In genomic region chr1:24085546-24085945, GRCh38 we compare ENCODE assay signal across 26 cellular contexts. TPM values are rescaled to one million over a fixed set of nuclear protein-coding genes. Genes with fewer than 3 reads are reported as not detected.
DNase-seq lines count a peak whose midpoint lies in the region; ATAC-seq and TF ChIP-seq lines count a peak whose summit lies in the region.
"Had no signal": no experiment of that assay in that cellular context is flagged by ENCODE, and none has a peak within 500 bp of the region (broad histone marks: within the 10 kb centered on the region; RNA-seq: fewer than 3 reads in every experiment).

No MANE protein-coding gene starts in this region.

- no peaks in the 10 kb centered on the region for H3K4me1 Mint-ChIP-seq in activated T-helper 2 cell treated with anti-CD3 and anti-CD28 coated beads, Interferon-gamma antibody, Interleukin-2, Interleukin-4, amounts not matched to agents 10 μg/mL and 5 μg/mL and 100 μg/mL, durations not matched to agents 14 hours and 24 hours and 36 hours (ENCODE audit: low read depth)
- H3K4me1 Mint-ChIP-seq: activated B cell treated with CpG ODN at 0.5 μM for 24 hours; activated CD4-positive, alpha-beta memory T cell treated with anti-CD3 and anti-CD28 coated beads, Interleukin-2, amount 10 ng/mL, durations not matched to agents 7 days and 5 days; brain had no signal

- H3K4me3 ChIP-seq in MG63 (no peak overlapping the region), cardiac fibroblast (replicated peaks in 1 of 2; ENCODE audit: low read depth in 2 of 2, low read length in 2 of 2) (no peak overlapping the region)
- H3K4me3 ChIP-seq: colonic mucosa, skin epidermis, uterus had no signal

- no peaks in the 10 kb centered on the region for H3K27me3 ChIP-seq in MG63
- H3K27me3 ChIP-seq: colonic mucosa, uterus had no signal

- intact Hi-C loops in activated T-helper 2 cell treated with anti-CD3 and anti-CD28 coated beads, Interferon-gamma antibody, Interleukin-2, Interleukin-4, amounts not matched to agents 10 μg/mL and 5 μg/mL and 100 μg/mL, durations not matched to agents 14 hours and 24 hours and 36 hours (cut with micrococcal nuclease): no loop called here

- no peaks in the 10 kb centered on the region for H3K36me3 Mint-ChIP-seq in activated T-helper 2 cell treated with anti-CD3 and anti-CD28 coated beads, Interferon-gamma antibody, Interleukin-2, Interleukin-4, amounts not matched to agents 10 μg/mL and 5 μg/mL and 100 μg/mL, durations not matched to agents 14 hours and 24 hours and 36 hours (ENCODE audit: low read depth)
- H3K36me3 Mint-ChIP-seq: brain had no signal

- no peak overlapping the region for H3K27ac Mint-ChIP-seq in activated T-helper 2 cell treated with anti-CD3 and anti-CD28 coated beads, Interferon-gamma antibody, Interleukin-2, Interleukin-4, amounts not matched to agents 10 μg/mL and 5 μg/mL and 100 μg/mL, durations not matched to agents 14 hours and 24 hours and 36 hours
- H3K27ac Mint-ChIP-seq: activated B cell treated with CpG ODN at 0.5 μM for 24 hours; activated CD4-positive, alpha-beta memory T cell treated with anti-CD3 and anti-CD28 coated beads, Interleukin-2, amount 10 ng/mL, durations not matched to agents 7 days and 5 days; brain had no signal

- H3K36me3 ChIP-seq in MG63: no peaks in the 10 kb centered on the region
- H3K36me3 ChIP-seq: colonic mucosa, uterus had no signal

- H3K4me3 Mint-ChIP-seq in activated T-helper 2 cell treated with anti-CD3 and anti-CD28 coated beads, Interferon-gamma antibody, Interleukin-2, Interleukin-4, amounts not matched to agents 10 μg/mL and 5 μg/mL and 100 μg/mL, durations not matched to agents 14 hours and 24 hours and 36 hours (ENCODE audit: low read depth): no peak overlapping the region
- H3K4me3 Mint-ChIP-seq: activated B cell treated with CpG ODN at 0.5 μM for 24 hours; activated CD4-positive, alpha-beta memory T cell treated with anti-CD3 and anti-CD28 coated beads, Interleukin-2, amount 10 ng/mL, durations not matched to agents 7 days and 5 days had no signal

- ATAC-seq in GM19452 (IDR thresholded peaks at IDR 0.05; ENCODE audit: unreplicated experiment): no peak

- DNase-seq in Daoy (ENCODE audit: low read depth) (peak; percentile 25), MG63 (peak; percentile 57), cardiac fibroblast (ENCODE audit: low read depth in 2 of 2) (peak; percentile 24 to 35), myocyte (ENCODE audit: low read depth) (peak; percentile 52), NCI-H526 treated with DMSO at 0.1 percent for 48 hours (lab: John Stamatoyannopoulos, UW) (no peak), RKO (ENCODE audit: low spot score) (no peak)
- no peak for DNase-seq in activated T-helper 2 cell treated with anti-CD3 and anti-CD28 coated beads, Interferon-gamma antibody, Interleukin-2, Interleukin-4, amounts not matched to agents 10 μg/mL and 5 μg/mL and 100 μg/mL, durations not matched to agents 14 hours and 24 hours and 36 hours (ENCODE audit: low spot score)
- DNase-seq: activated B cell treated with CpG ODN at 0.5 μM for 24 hours; activated CD4-positive, alpha-beta memory T cell treated with anti-CD3 and anti-CD28 coated beads, Interleukin-2, amount 10 ng/mL, durations not matched to agents 7 days and 5 days; activated naive CD4-positive, alpha-beta T cell treated with anti-CD3 and anti-CD28 coated beads, Interleukin-2, amount 50 U/mL, for 16 hours; activated T-cell treated with anti-CD3 and anti-CD28 coated beads, Interleukin-2, amount 50 U/mL, for 1 hour; colonic mucosa; DND-41; NCI-H1092; NCI-H2107; NCI-H69; stimulated activated CD4-positive, alpha-beta T cell treated with anti-CD3 and anti-CD28 coated beads, Interleukin-4, amount 100 ng/mL, for 1 hour; uterus had no signal

- no peak for TF ChIP-seq CTCF in cardiac fibroblast (IDR thresholded peaks at IDR 0.05; ENCODE audit: low read depth, low read length)

- H3K27me3 Mint-ChIP-seq in activated T-helper 2 cell treated with anti-CD3 and anti-CD28 coated beads, Interferon-gamma antibody, Interleukin-2, Interleukin-4, amounts not matched to agents 10 μg/mL and 5 μg/mL and 100 μg/mL, durations not matched to agents 14 hours and 24 hours and 36 hours (ENCODE audit: low read depth): peaks cover 1% of the 10 kb centered on the region

- no peaks in the 10 kb centered on the region for H3K9me3 ChIP-seq in MG63
- H3K9me3 ChIP-seq: colonic mucosa, uterus had no signal

- H3K9me3 Mint-ChIP-seq in activated T-helper 2 cell treated with anti-CD3 and anti-CD28 coated beads, Interferon-gamma antibody, Interleukin-2, Interleukin-4, amounts not matched to agents 10 μg/mL and 5 μg/mL and 100 μg/mL, durations not matched to agents 14 hours and 24 hours and 36 hours: no peaks in the 10 kb centered on the region
- H3K9me3 Mint-ChIP-seq: activated B cell treated with CpG ODN at 0.5 μM for 24 hours; activated CD4-positive, alpha-beta memory T cell treated with anti-CD3 and anti-CD28 coated beads, Interleukin-2, amount 10 ng/mL, durations not matched to agents 7 days and 5 days had no signal

RNA-seq across cellular contexts. Expression of gene MYOM3, which starts 26.4 kb away (rescaled TPM):
- total RNA-seq in Daoy (2014; rRNA removed; shearing (Covaris generic)): 0.39 and 1.1 TPM in 2 replicates
- total RNA-seq in MG63 (2014; rRNA removed; shearing (Covaris generic); ENCODE audit: low replicate concordance): 0.13 TPM in 1 of 2 replicates, not detected in the other
- total RNA-seq in myocyte: 113 and 161 TPM in 2 replicates
- polyA plus RNA-seq in myocyte (2012): 43.9 TPM
- not detected in 2 replicates for total RNA-seq in activated T-helper 2 cell treated with anti-CD3 and anti-CD28 coated beads, Interferon-gamma antibody, Interleukin-2, Interleukin-4, amounts not matched to agents 10 μg/mL and 5 μg/mL and 100 μg/mL, durations not matched to agents 14 hours and 24 hours and 36 hours
- total RNA-seq: activated B cell treated with CpG ODN at 0.5 μM for 24 hours; activated CD4-positive, alpha-beta memory T cell treated with anti-CD3 and anti-CD28 coated beads, Interleukin-2, amount 10 ng/mL, durations not matched to agents 7 days and 5 days; frontal cortex; OCI-LY7; T-helper 2 cell treated with Interferon-gamma antibody and Interleukin-4, amounts not matched to agents 100 ng/mL and 5 ng/mL, for 36 hours had no signal
- polyA plus RNA-seq: AG04450, neural cell had no signal

RNA-seq across cellular contexts. Expression of gene IL22RA1, which starts 57.4 kb away (rescaled TPM):
- total RNA-seq in Daoy (2014; rRNA removed; shearing (Covaris generic)): not detected in 2 replicates
- 0.86 TPM in 1 of 2 replicates, not detected in the other for total RNA-seq in MG63 (2014; rRNA removed; shearing (Covaris generic); ENCODE audit: low replicate concordance)
- not detected in 2 replicates for total RNA-seq in myocyte
- polyA plus RNA-seq in myocyte (2012): not detected
- not detected in 2 replicates for total RNA-seq in activated T-helper 2 cell treated with anti-CD3 and anti-CD28 coated beads, Interferon-gamma antibody, Interleukin-2, Interleukin-4, amounts not matched to agents 10 μg/mL and 5 μg/mL and 100 μg/mL, durations not matched to agents 14 hours and 24 hours and 36 hours
- total RNA-seq: activated CD4-positive, alpha-beta memory T cell treated with anti-CD3 and anti-CD28 coated beads, Interleukin-2, amount 10 ng/mL, durations not matched to agents 7 days and 5 days; frontal cortex; OCI-LY7; T-helper 2 cell treated with Interferon-gamma antibody and Interleukin-4, amounts not matched to agents 100 ng/mL and 5 ng/mL, for 36 hours had no signal
- polyA plus RNA-seq: AG04450, neural cell had no signal

Comparison
In these comparisons a context has a peak if more than half of its experiments do, and no peak if none do; other contexts are left out.
1. DNase-seq: peak in Daoy (single experiment), MG63 (single experiment), cardiac fibroblast (2 of 2) and myocyte (single experiment); none in activated T-helper 2 cell treated with anti-CD3 and anti-CD28 coated beads, Interferon-gamma antibody, Interleukin-2, Interleukin-4, amounts not matched to agents 10 μg/mL and 5 μg/mL and 100 μg/mL, durations not matched to agents 14 hours and 24 hours and 36 hours (single experiment), NCI-H526 treated with DMSO at 0.1 percent for 48 hours (single experiment) and RKO (single experiment).
2. RNA of gene MYOM3, which starts 26.4 kb away (total RNA-seq): 113 to 161 TPM in myocyte; 0.39 to 1.1 TPM in Daoy, 0.13 TPM in MG63 and not detected in activated T-helper 2 cell treated with anti-CD3 and anti-CD28 coated beads, Interferon-gamma antibody, Interleukin-2, Interleukin-4, amounts not matched to agents 10 μg/mL and 5 μg/mL and 100 μg/mL, durations not matched to agents 14 hours and 24 hours and 36 hours; every median in the first group is over 10 times any median in the second.